26 cellular contexts compared by ENCODE assay signal in genomic region chr5:55502759-55503158, GRCh38. TPM values are rescaled to one million over a fixed set of nuclear protein-coding genes. Genes with fewer than 3 reads are reported as not detected.
DNase-seq lines count a peak whose midpoint lies in the region; ATAC-seq and TF ChIP-seq lines count a peak whose summit lies in the region.
"Had no signal": no experiment of that assay in that cellular context is flagged by ENCODE, and none has a peak within 500 bp of the region (broad histone marks: within the 10 kb centered on the region; RNA-seq: fewer than 3 reads in every experiment).

No MANE protein-coding gene starts in this region.

- TF ChIP-seq EP300 in gastroesophageal sphincter (IDR thresholded peaks at IDR 0.05): no peak

- H3K27me3 Mint-ChIP-seq in CD8-positive, alpha-beta T cell (ENCODE audit: low read depth): no peaks in the 10 kb centered on the region
- H3K27me3 Mint-ChIP-seq in IgD-negative memory B cell: no peaks in the 10 kb centered on the region
- no peaks in the 10 kb centered on the region for H3K27me3 Mint-ChIP-seq in nephron (ENCODE audit: low read depth)
- H3K27me3 Mint-ChIP-seq in CD4-positive, alpha-beta T cell: no peaks in the 10 kb centered on the region

- no peak overlapping the region for H3K4me3 Mint-ChIP-seq in CD8-positive, alpha-beta T cell
- H3K4me3 Mint-ChIP-seq in IgD-negative memory B cell (no peak overlapping the region), nephron (no peak overlapping the region)
- no peak overlapping the region for H3K4me3 Mint-ChIP-seq in CD4-positive, alpha-beta T cell
- H3K4me3 Mint-ChIP-seq: activated T-helper 1 cell treated with anti-CD3 and anti-CD28 coated beads, Interleukin-12 subunit alpha, Interleukin-12 subunit beta, Interleukin-2, Interleukin-4 antibody, amounts not matched to agents 30 ng/mL and 10 ng/mL and 1 ng/mL, durations not matched to agents 14 hours and 24 hours and 36 hours had no signal

- H3K27me3 ChIP-seq in CD8-positive, alpha-beta T cell (ENCODE audit: insufficient read depth, low read length): no peaks in the 10 kb centered on the region
- no peaks in the 10 kb centered on the region for H3K27me3 ChIP-seq in CD4-positive, alpha-beta T cell (ENCODE audit: control insufficient read depth, insufficient read depth, low read length)
- H3K27me3 ChIP-seq in gastroesophageal sphincter: no peaks in the 10 kb centered on the region
- H3K27me3 ChIP-seq: BLaER1 treated with 17β-estradiol and CSF1 and Interleukin-3, amounts not matched to agents 10 nM and 100 nM; breast epithelium; pancreas had no signal

- intact Hi-C loops in CD8-positive, alpha-beta T cell (cut with DNase I, micrococcal nuclease): no loop called here
- intact Hi-C loops in CD4-positive, alpha-beta T cell (cut with DNase I, micrococcal nuclease): no loop called here

- H3K36me3 ChIP-seq in CD8-positive, alpha-beta T cell (ENCODE audit: insufficient read depth, low read length): no peaks in the 10 kb centered on the region
- H3K36me3 ChIP-seq in gastroesophageal sphincter: no peaks in the 10 kb centered on the region
- H3K36me3 ChIP-seq: BLaER1 treated with 17β-estradiol and CSF1 and Interleukin-3, amounts not matched to agents 10 nM and 100 nM; breast epithelium; pancreas; WERI-Rb-1 had no signal

- no peaks in the 10 kb centered on the region for H3K9me3 ChIP-seq in CD8-positive, alpha-beta T cell (ENCODE audit: low read length)
- H3K9me3 ChIP-seq in CD4-positive, alpha-beta T cell (ENCODE audit: control insufficient read depth, low read length): no peaks in the 10 kb centered on the region
- no peaks in the 10 kb centered on the region for H3K9me3 ChIP-seq in gastroesophageal sphincter
- H3K9me3 ChIP-seq: BLaER1 treated with 17β-estradiol and CSF1 and Interleukin-3, amounts not matched to agents 10 nM and 100 nM; breast epithelium; pancreas had no signal

- peaks cover 26% of the 10 kb centered on the region for H3K4me1 Mint-ChIP-seq in CD8-positive, alpha-beta T cell (ENCODE audit: low read depth)
- H3K4me1 Mint-ChIP-seq in IgD-negative memory B cell (peaks cover 17 to 40% (median 17%) of the 10 kb centered on the region in 3 donors), nephron (peaks cover 60% of the 10 kb centered on the region)
- H3K4me1 Mint-ChIP-seq in CD4-positive, alpha-beta T cell (ENCODE audit: low read depth): peaks cover 29% of the 10 kb centered on the region

- H3K4me3 ChIP-seq in CD8-positive, alpha-beta T cell (ENCODE audit: low read depth, low read length): no peak overlapping the region
- H3K4me3 ChIP-seq in gastroesophageal sphincter: no peak overlapping the region
- H3K4me3 ChIP-seq: BLaER1 treated with 17β-estradiol and CSF1 and Interleukin-3, amounts not matched to agents 10 nM and 100 nM; breast epithelium; GM12878; pancreas had no signal

- 71 to 75% methylated on average over 2 to 3 of the region's 3 CpGs for WGBS in gastroesophageal sphincter (ENCODE audit: low coverage in 1 of 2), 2 donors

- POLR2A ChIA-PET in CD8-positive, alpha-beta T cell (lab: Charles Lee): no interaction called here
- POLR2A ChIA-PET in CD4-positive, alpha-beta T cell (lab: Charles Lee): no interaction called here

- no peak overlapping the region for H3K27ac ChIP-seq in CD8-positive, alpha-beta T cell (ENCODE audit: low read depth, low read length)
- H3K27ac ChIP-seq in VCaP (peak overlapping the region; percentile 27; the same call in 1 of the 2 replicates), gastroesophageal sphincter (no peak overlapping the region)
- H3K27ac ChIP-seq in CD4-positive, alpha-beta T cell (ENCODE audit: low read depth, low read length): no peak overlapping the region
- H3K27ac ChIP-seq: BLaER1 treated with 17β-estradiol and CSF1 and Interleukin-3, amounts not matched to agents 10 nM and 100 nM; breast epithelium; HL-60; WERI-Rb-1 had no signal

- no peak for TF ChIP-seq CTCF in CD8-positive, alpha-beta T cell (IDR thresholded peaks at IDR 0.05)
- no peak for TF ChIP-seq CTCF in VCaP (conservative IDR thresholded peaks at IDR 0.05)
- no peak for TF ChIP-seq CTCF in nephron (IDR thresholded peaks at IDR 0.05; ENCODE audit: unreplicated experiment in 3 of 3)
- no peak for TF ChIP-seq CTCF in CD4-positive, alpha-beta T cell (IDR thresholded peaks at IDR 0.05)
- TF ChIP-seq CTCF in gastroesophageal sphincter (IDR thresholded peaks at IDR 0.05): no peak

- H3K9me3 Mint-ChIP-seq in CD8-positive, alpha-beta T cell: no peaks in the 10 kb centered on the region
- H3K9me3 Mint-ChIP-seq in IgD-negative memory B cell (no peaks in the 10 kb centered on the region), nephron (no peaks in the 10 kb centered on the region)
- no peaks in the 10 kb centered on the region for H3K9me3 Mint-ChIP-seq in CD4-positive, alpha-beta T cell
- H3K9me3 Mint-ChIP-seq: activated T-helper 1 cell treated with anti-CD3 and anti-CD28 coated beads, Interleukin-12 subunit alpha, Interleukin-12 subunit beta, Interleukin-2, Interleukin-4 antibody, amounts not matched to agents 30 ng/mL and 10 ng/mL and 1 ng/mL, durations not matched to agents 14 hours and 24 hours and 36 hours had no signal

- H3K27ac Mint-ChIP-seq in CD8-positive, alpha-beta T cell: peak overlapping the region; percentile 6
- H3K27ac Mint-ChIP-seq in IgD-negative memory B cell (peak overlapping the region in 2 of 3 donors; percentile 27 to 47), nephron (peak overlapping the region; percentile 45 to 64 (median 62))
- no peak overlapping the region for H3K27ac Mint-ChIP-seq in CD4-positive, alpha-beta T cell
- H3K27ac Mint-ChIP-seq: activated T-helper 1 cell treated with anti-CD3 and anti-CD28 coated beads, Interleukin-12 subunit alpha, Interleukin-12 subunit beta, Interleukin-2, Interleukin-4 antibody, amounts not matched to agents 30 ng/mL and 10 ng/mL and 1 ng/mL, durations not matched to agents 14 hours and 24 hours and 36 hours had no signal

- no peaks in the 10 kb centered on the region for H3K4me1 ChIP-seq in CD8-positive, alpha-beta T cell (ENCODE audit: insufficient read depth, low read length)
- peaks cover 9 to 68% (median 15%) of the 10 kb centered on the region in 3 donors for H3K4me1 ChIP-seq in gastroesophageal sphincter
- H3K4me1 ChIP-seq: breast epithelium had no signal

- CTCF ChIA-PET in CD8-positive, alpha-beta T cell (lab: Charles Lee): no interaction called here
- CTCF ChIA-PET in CD4-positive, alpha-beta T cell (lab: Charles Lee): no interaction called here

- H3K36me3 Mint-ChIP-seq in CD8-positive, alpha-beta T cell: no peaks in the 10 kb centered on the region
- peaks cover 3% of the 10 kb centered on the region for H3K36me3 Mint-ChIP-seq in IgD-negative memory B cell
- no peaks in the 10 kb centered on the region for H3K36me3 Mint-ChIP-seq in nephron (ENCODE audit: low read depth)
- no peaks in the 10 kb centered on the region for H3K36me3 Mint-ChIP-seq in CD4-positive, alpha-beta T cell (ENCODE audit: low read depth)

- no peak for ATAC-seq in CD8-positive, alpha-beta T cell
- ATAC-seq in CD4-positive, alpha-beta T cell (ENCODE audit: poor library complexity): no peak
- ATAC-seq in gastroesophageal sphincter: no peak
- ATAC-seq: GM12878, HepG2, pancreas, right cardiac atrium had no signal

- DNase-seq in CD8-positive, alpha-beta T cell: no peak
- DNase-seq in HT-29 (ENCODE audit: low spot score): no peak
- no peak for DNase-seq in CD4-positive, alpha-beta T cell
- DNase-seq in stimulated activated CD4-positive, alpha-beta T cell treated with anti-CD3 and anti-CD28 coated beads, Interleukin-4, amount 100 ng/mL, for 24 hours: no peak
- DNase-seq: activated CD4-positive, alpha-beta T cell treated with anti-CD3 and anti-CD28 coated beads, Interleukin-2, amount 50 U/mL, for 1 hour; activated naive CD4-positive, alpha-beta T cell treated with anti-CD3 and anti-CD28 coated beads, Interleukin-2, amount 50 U/mL, for 16 hours; amygdala; EL; glutamatergic neuron; HCEC 1CT; NCI-H1092; NCI-H2081; NCI-H345; pancreas; right cardiac atrium; WERI-Rb-1 had no signal

- no peak for TF ChIP-seq POLR2A in gastroesophageal sphincter (IDR thresholded peaks at IDR 0.05)

RNA-seq across cellular contexts. Expression of gene PLPP1, which starts 32.0 kb away (rescaled TPM):
- total RNA-seq in CD8-positive, alpha-beta T cell: 1 to 10 TPM; 5.8 to 5.9 TPM
- polyA plus RNA-seq in IgD-negative memory B cell: 9.5 TPM
- 53.3 and 55.8 TPM in 2 replicates for total RNA-seq in HT-29 (2014; rRNA removed; shearing (Covaris generic))
- total RNA-seq in CD4-positive, alpha-beta T cell: 1 to 10 TPM; 2.9 to 3.0 TPM
- 100 to 1,000 TPM; 209 to 314 (median 250) TPM for total RNA-seq in gastroesophageal sphincter
